ENCODE assay signal across 8 cellular contexts in the genomic region with DNA sequence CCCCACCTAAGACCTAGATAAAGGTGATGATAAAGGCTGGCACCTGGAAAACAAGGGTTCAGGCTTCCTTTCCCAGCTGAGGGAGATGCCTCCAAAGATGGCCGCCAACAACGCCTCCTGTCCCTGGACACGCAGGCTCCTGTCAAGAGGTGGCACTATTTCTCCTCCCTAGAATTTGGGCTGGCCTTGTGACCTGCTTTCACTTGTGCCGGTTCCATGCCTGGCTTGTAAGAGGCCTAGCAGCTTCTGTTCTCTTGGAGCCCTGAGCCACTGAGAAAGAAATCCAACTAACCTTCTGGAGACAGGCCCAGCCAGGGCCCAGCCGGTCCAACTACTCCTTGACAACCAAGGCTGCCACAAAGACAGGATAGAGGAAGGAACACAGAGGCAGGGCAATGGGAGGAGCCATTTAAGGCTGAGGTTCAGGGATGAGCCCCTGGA.
A peak's percentile ranks its signal among the peaks of the same experiment; 100 is the strongest.
DNase-seq lines count a peak whose midpoint lies in the region; ATAC-seq, FAIRE-seq and TF ChIP-seq lines count a peak whose summit lies in the region.

No MANE protein-coding gene starts in this region.

- peak overlapping the region; percentile 28; the same call in 1 of the 2 replicates for H3K9ac ChIP-seq in HepG2 (ENCODE audit: insufficient read depth, low read depth, low read length)

- WGBS in HepG2 (ENCODE audit: low lambda C conversion rate) = 6% methylated on average over 5 of the region's 5 CpGs

- ATAC-seq in activated CD4-positive, alpha-beta T cell treated with anti-CD3 and anti-CD28 coated beads for 36 hours = peak; percentile 96
- peak; percentile 96 for ATAC-seq in HepG2
- ATAC-seq in HG03460 (IDR thresholded peaks at IDR 0.05; ENCODE audit: unreplicated experiment) = no peak

- H3K27ac ChIP-seq in HepG2 (ENCODE audit: extremely low read length, insufficient read depth, low read length) = no peak overlapping the region

- TF ChIP-seq CTCF in HepG2 (CRISPR knock-in tag; IDR thresholded peaks at IDR 0.05) = peak; percentile 100

- H3K27ac Mint-ChIP-seq in activated CD4-positive, alpha-beta T cell treated with anti-CD3 and anti-CD28 coated beads for 36 hours = no peak overlapping the region

- TF ChIP-seq EP300 in HepG2 (IDR thresholded peaks at IDR 0.05; ENCODE audit: low read depth in 2 of 2, low read length in 2 of 2) = no peak
- TF ChIP-seq EP300 in HepG2 (CRISPR knock-in tag; IDR thresholded peaks at IDR 0.05; ENCODE audit: borderline replicate concordance) = no peak

- peak overlapping the region; percentile 82 for H2AFZ ChIP-seq in HepG2 (ENCODE audit: low read length)

- no TSS peak for BruUV-seq in HepG2 (replicated peaks; lab: Mats Ljungman, UMichigan)

- peak overlapping the region in 1 of 3 experiments; percentile 50; a peak in 1 of 6 replicates for H3K4me3 ChIP-seq in HepG2 (replicated peaks in 1 of 3; ENCODE audit: insufficient read depth in 1 of 3, low read depth in 2 of 3, low read length in 3 of 3)

- no peaks in the 10 kb centered on the region for H3K27me3 Mint-ChIP-seq in activated CD4-positive, alpha-beta T cell treated with anti-CD3 and anti-CD28 coated beads for 36 hours

- POLR2A ChIA-PET in activated CD4-positive, alpha-beta T cell treated with anti-CD3 and anti-CD28 coated beads for 36 hours (lab: Charles Lee) = no interaction called here
- POLR2A ChIA-PET in HepG2 (lab: Yijun Ruan, JAX) = interaction anchor here (0.8 to 1.2 kb wide), 4 partner anchors 60 to 178 kb away, joined by 3 to 4 read pairs (median 4); a partner anchor contains a TSS

- no peaks in the 10 kb centered on the region for H3K36me3 ChIP-seq in HepG2 (replicated peaks in 1 of 2; ENCODE audit: control insufficient read depth in 1 of 2, insufficient read depth in 2 of 2, low read length in 2 of 2)

- DNase-seq in GM03348 (ENCODE audit: low spot score) (peak; percentile 79), NCI-H1105 treated with DMSO at 0.1 percent for 48 hours (lab: John Stamatoyannopoulos, UW) (peak; percentile 48), dedifferentiated amniotic fluid mesenchymal stem cell (ENCODE audit: extremely low spot score) (peak; percentile 22), HepG2 (ENCODE audit: low spot score) (peak; percentile 87), NCI-H1694 treated with DMSO at 0.1 percent for 48 hours (lab: John Stamatoyannopoulos, UW) (no peak)
- peak; percentile 78 for DNase-seq in activated CD4-positive, alpha-beta T cell treated with anti-CD3 and anti-CD28 coated beads for 36 hours
- peak; percentile 17 for DNase-seq in stimulated activated CD8-positive, alpha-beta memory T cell treated with anti-CD3 and anti-CD28 coated beads, Interleukin-12 subunit alpha, Interleukin-12 subunit beta, amount 100 ng/mL, for 1 hour (ENCODE audit: low read depth)

- peaks cover 2 to 13% of the 10 kb centered on the region in 2 experiments; a peak in 3 of 5 replicates for H3K27me3 ChIP-seq in HepG2 (ENCODE audit: control insufficient read depth in 1 of 2, insufficient read depth in 2 of 2, low read length in 2 of 2)

- H3K79me2 ChIP-seq in HepG2 (ENCODE audit: insufficient read depth, low read length) = no peaks in the 10 kb centered on the region

- peak; percentile 99 for TF ChIP-seq RAD21 in HepG2 (CRISPR knock-in tag; IDR thresholded peaks at IDR 0.05)

- H3K9me3 Mint-ChIP-seq in activated CD4-positive, alpha-beta T cell treated with anti-CD3 and anti-CD28 coated beads for 36 hours (ENCODE audit: low read depth) = no peaks in the 10 kb centered on the region

- peaks cover 19% of the 10 kb centered on the region for H3K4me1 ChIP-seq in HepG2 (ENCODE audit: insufficient read depth, low read length)

- no peaks in the 10 kb centered on the region for H3K9me3 ChIP-seq in HepG2 (ENCODE audit: low read length)

- CTCF ChIA-PET in activated CD4-positive, alpha-beta T cell treated with anti-CD3 and anti-CD28 coated beads for 36 hours (lab: Charles Lee) = interaction anchor here (0.6 to 4.0 kb wide), 15 partner anchors 10 to 374 kb away, joined by 3 to 32 read pairs (median 4); no protein-coding TSS in a partner anchor
- CTCF ChIA-PET in HepG2 (lab: Yijun Ruan, JAX; ENCODE audit: low intra/inter-chr PET ratio, low total read pairs) = interaction anchor here (0.8 to 8.2 kb wide), 4 partner anchors 18 to 196 kb away, joined by 3 to 100 read pairs (median 19); no protein-coding TSS in a partner anchor

- peak overlapping the region; percentile 75 for H3K4me2 ChIP-seq in HepG2 (ENCODE audit: low read depth, low read length)

- intact Hi-C loops in activated CD4-positive, alpha-beta T cell treated with anti-CD3 and anti-CD28 coated beads for 36 hours (cut with DNase I, micrococcal nuclease) = loop anchor here (1.0 to 5.0 kb wide), 4 partner anchors 89 to 196 kb away; no protein-coding TSS in a partner anchor
- intact Hi-C loops in HepG2 (cut with micrococcal nuclease; ENCODE audit: unreplicated experiment) = loop anchor here (1.0 kb wide), 3 partner anchors 89 to 196 kb away; no protein-coding TSS in a partner anchor

- in situ Hi-C loops in HepG2 (cut with HindIII; ENCODE audit: extremely low pct_ligation_motif_present, low pct_unique_long_range_greater_than_20kb) = loop anchor here (5.0 kb wide), 1 partner anchor 134 kb away; no protein-coding TSS in a partner anchor

- no peaks in the 10 kb centered on the region for H3K4me1 Mint-ChIP-seq in activated CD4-positive, alpha-beta T cell treated with anti-CD3 and anti-CD28 coated beads for 36 hours

- no peaks in the 10 kb centered on the region for H4K20me1 ChIP-seq in HepG2 (ENCODE audit: insufficient read depth, low read length)

- no peak overlapping the region for H3K4me3 Mint-ChIP-seq in activated CD4-positive, alpha-beta T cell treated with anti-CD3 and anti-CD28 coated beads for 36 hours

- TF ChIP-seq POLR2A in HepG2 (IDR thresholded peaks at IDR 0.05; ENCODE audit: insufficient read depth in 1 of 2, low read depth in 2 of 2, low read length in 2 of 2) = no peak

- no peaks in the 10 kb centered on the region for H3K36me3 Mint-ChIP-seq in activated CD4-positive, alpha-beta T cell treated with anti-CD3 and anti-CD28 coated beads for 36 hours (ENCODE audit: low read depth)

- peak; percentile 93 for FAIRE-seq in HepG2 (lab: Jason Lieb, UNC)

TF ChIP-seq in HepG2, 621 proteins besides CTCF, POLR2A, EP300 and RAD21 (continues in another document):
- 0 out of 2 replicates have a peak, but pooled peaks have one; percentile 38 for TF ChIP-seq ZSCAN29 (CRISPR knock-in tag; conservative IDR thresholded peaks at IDR 0.05)
- TF ChIP-seq ZSCAN22 (CRISPR knock-in tag; IDR thresholded peaks at IDR 0.05) = 0 out of 2 replicates have a peak, but pooled peaks have one; percentile 61
- TF ChIP-seq ZFY (CRISPR knock-in tag; IDR thresholded peaks at IDR 0.05) = peak; percentile 83
- peak; percentile 61; the same call in 1 of the 2 replicates for TF ChIP-seq ZNF788 (CRISPR knock-in tag; IDR thresholded peaks at IDR 0.05; ENCODE audit: borderline replicate concordance)
- peak; percentile 27; the same call in 1 of the 2 replicates for TF ChIP-seq ZMYM3 (CRISPR knock-in tag; IDR thresholded peaks at IDR 0.05)
- TF ChIP-seq, protein P1, sequence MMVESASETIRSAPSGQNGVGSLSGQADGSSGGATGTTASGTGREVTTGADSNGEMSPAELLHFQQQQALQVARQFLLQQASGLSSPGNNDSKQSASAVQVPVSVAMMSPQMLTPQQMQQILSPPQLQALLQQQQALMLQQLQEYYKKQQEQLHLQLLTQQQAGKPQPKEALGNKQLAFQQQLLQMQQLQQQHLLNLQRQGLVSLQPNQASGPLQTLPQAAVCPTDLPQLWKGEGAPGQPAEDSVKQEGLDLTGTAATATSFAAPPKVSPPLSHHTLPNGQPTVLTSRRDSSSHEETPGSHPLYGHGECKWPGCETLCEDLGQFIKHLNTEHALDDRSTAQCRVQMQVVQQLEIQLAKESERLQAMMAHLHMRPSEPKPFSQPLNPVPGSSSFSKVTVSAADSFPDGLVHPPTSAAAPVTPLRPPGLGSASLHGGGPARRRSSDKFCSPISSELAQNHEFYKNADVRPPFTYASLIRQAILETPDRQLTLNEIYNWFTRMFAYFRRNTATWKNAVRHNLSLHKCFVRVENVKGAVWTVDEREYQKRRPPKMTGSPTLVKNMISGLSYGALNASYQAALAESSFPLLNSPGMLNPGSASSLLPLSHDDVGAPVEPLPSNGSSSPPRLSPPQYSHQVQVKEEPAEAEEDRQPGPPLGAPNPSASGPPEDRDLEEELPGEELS (CRISPR knock-in tag; IDR thresholded peaks at IDR 0.05) = 0 out of 2 replicates have a peak, but pooled peaks have one; percentile 18
- no peak for TF ChIP-seq ZFP82 (CRISPR knock-in tag; IDR thresholded peaks at IDR 0.05; ENCODE audit: borderline replicate concordance)
- TF ChIP-seq ZFP1 (CRISPR knock-in tag; IDR thresholded peaks at IDR 0.05) = peak; percentile 77; the same call in 1 of the 2 replicates
- TF ChIP-seq, protein P2, sequence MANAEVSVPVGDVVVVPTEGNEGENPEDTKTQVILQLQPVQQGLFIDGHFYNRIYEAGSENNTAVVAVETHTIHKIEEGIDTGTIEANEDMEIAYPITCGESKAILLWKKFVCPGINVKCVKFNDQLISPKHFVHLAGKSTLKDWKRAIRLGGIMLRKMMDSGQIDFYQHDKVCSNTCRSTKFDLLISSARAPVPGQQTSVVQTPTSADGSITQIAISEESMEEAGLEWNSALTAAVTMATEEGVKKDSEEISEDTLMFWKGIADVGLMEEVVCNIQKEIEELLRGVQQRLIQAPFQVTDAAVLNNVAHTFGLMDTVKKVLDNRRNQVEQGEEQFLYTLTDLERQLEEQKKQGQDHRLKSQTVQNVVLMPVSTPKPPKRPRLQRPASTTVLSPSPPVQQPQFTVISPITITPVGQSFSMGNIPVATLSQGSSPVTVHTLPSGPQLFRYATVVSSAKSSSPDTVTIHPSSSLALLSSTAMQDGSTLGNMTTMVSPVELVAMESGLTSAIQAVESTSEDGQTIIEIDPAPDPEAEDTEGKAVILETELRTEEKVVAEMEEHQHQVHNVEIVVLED (CRISPR knock-in tag; IDR thresholded peaks at IDR 0.05; ENCODE audit: borderline replicate concordance) = no peak; the same call in 1 of the 2 replicates
- no peak for TF ChIP-seq ZNF850 (CRISPR knock-in tag; conservative IDR thresholded peaks at IDR 0.05)
- TF ChIP-seq ZSCAN20 (CRISPR knock-in tag; IDR thresholded peaks at IDR 0.05; ENCODE audit: borderline replicate concordance) = no peak
- peak; percentile 69 for TF ChIP-seq BHLHE40 (IDR thresholded peaks at IDR 0.05; ENCODE audit: low read length)
- TF ChIP-seq THAP11 (CRISPR knock-in tag; IDR thresholded peaks at IDR 0.05) = peak; percentile 68
- TF ChIP-seq ZNF230 (CRISPR knock-in tag; IDR thresholded peaks at IDR 0.05) = peak; percentile 94; the same call in 1 of the 2 replicates
